ENCODE assay signal across 17 cellular contexts in genomic region chr20:34948030-34948429, GRCh38. TPM values are rescaled to one million over a fixed set of nuclear protein-coding genes. Genes with fewer than 3 reads are reported as not detected.
DNase-seq lines count a peak whose midpoint lies in the region; ATAC-seq, FAIRE-seq and TF ChIP-seq lines count a peak whose summit lies in the region.
"Had no signal": no experiment of that assay in that cellular context is flagged by ENCODE, and none has a peak within 500 bp of the region (broad histone marks: within the 10 kb centered on the region; RNA-seq: fewer than 3 reads in every experiment).

No MANE protein-coding gene starts in this region.

- H3K4me1 ChIP-seq in K562 (replicated peaks in 1 of 2; ENCODE audit: control insufficient read depth in 2 of 2, insufficient read depth in 2 of 2, low read length in 2 of 2) = peaks cover 0 to 3% of the 10 kb centered on the region in 2 experiments; a peak in 2 of 5 replicates
- H3K4me1 ChIP-seq in keratinocyte (ENCODE audit: control insufficient read depth, extremely low read depth, insufficient read depth, low read length) = peaks cover 47% of the 10 kb centered on the region
- H3K4me1 ChIP-seq in neuronal stem cell (ENCODE audit: control insufficient read depth in 2 of 2, insufficient read depth in 1 of 2, low read depth in 1 of 2, low read length in 2 of 2) = peaks cover 2 to 6% of the 10 kb centered on the region in 2 donors
- H3K4me1 ChIP-seq: BLaER1, upper lobe of right lung had no signal

- no peaks in the 10 kb centered on the region for H3K79me1 ChIP-seq in neuronal stem cell (ENCODE audit: low read depth, low read length)

- FAIRE-seq in HTR-8/SVneo (lab: Jason Lieb, UNC) (no peak), K562 (lab: Jason Lieb, UNC) (peak; percentile 15), keratinocyte (lab: Jason Lieb, UNC) (peak; percentile 64)
- FAIRE-seq: TTC549 had no signal

- no peaks in the 10 kb centered on the region for H3K27me3 ChIP-seq in K562 (ENCODE audit: control insufficient read depth in 2 of 2, insufficient read depth in 2 of 2, low read length in 2 of 2)
- no peaks in the 10 kb centered on the region for H3K27me3 ChIP-seq in keratinocyte (ENCODE audit: control insufficient read depth, extremely low read depth, insufficient read depth, low read length)
- no peaks in the 10 kb centered on the region for H3K27me3 ChIP-seq in neuronal stem cell (ENCODE audit: control insufficient read depth in 3 of 3, insufficient read depth in 3 of 3, low read depth in 1 of 3, low read length in 3 of 3)
- H3K27me3 ChIP-seq: BLaER1, esophagus squamous epithelium, upper lobe of right lung had no signal

- no peak overlapping the region for H3K4ac ChIP-seq in neuronal stem cell (ENCODE audit: low read length)

- ATAC-seq in K562 (no peak), GM18870 (IDR thresholded peaks at IDR 0.05; ENCODE audit: unreplicated experiment) (no peak), HG02571 (IDR thresholded peaks at IDR 0.05; ENCODE audit: unreplicated experiment) (no peak)
- ATAC-seq: upper lobe of right lung had no signal

- DNase-seq in AG09309 (ENCODE audit: low read depth) = peak; percentile 62
- DNase-seq in HTR-8/SVneo (ENCODE audit: insufficient read length, low spot score) = peak; percentile 40
- DNase-seq in K562 (ENCODE audit: extremely low read depth in 1 of 4, low spot score in 3 of 4) = no peak
- DNase-seq in keratinocyte (ENCODE audit: low read depth, low spot score) = no peak
- DNase-seq in T-helper 2 cell = no peak
- no peak for DNase-seq in neuronal stem cell (ENCODE audit: low spot score)
- DNase-seq: activated CD8-positive, alpha-beta memory T cell treated with anti-CD3 and anti-CD28 coated beads for 24 hours; activated naive CD4-positive, alpha-beta T cell treated with anti-CD3 and anti-CD28 coated beads, Interleukin-2, amount 10 ng/mL, durations not matched to agents 7 days and 5 days; esophagus squamous epithelium; NCI-H146; NCI-H526 treated with DMSO at 0.1 percent for 48 hours; stimulated activated CD8-positive, alpha-beta memory T cell treated with anti-CD3 and anti-CD28 coated beads, Interleukin-4, amount 100 ng/mL, for 48 hours; upper lobe of right lung had no signal

- no peak for TF ChIP-seq POLR2A in K562 (conservative IDR thresholded peaks at IDR 0.05)

- peaks cover 3% of the 10 kb centered on the region; the same call in 1 of the 3 replicates for H3K79me2 ChIP-seq in K562 (ENCODE audit: control insufficient read depth, insufficient read depth, low read length)
- peaks cover 5% of the 10 kb centered on the region for H3K79me2 ChIP-seq in keratinocyte (ENCODE audit: control insufficient read depth, insufficient read depth, low read length)

- TF ChIP-seq EP300 in K562 (IDR thresholded peaks at IDR 0.05; ENCODE audit: low read length) = no peak

- H4K91ac ChIP-seq in neuronal stem cell (ENCODE audit: low read depth, low read length, poor library complexity) = no peak overlapping the region

- H3K14ac ChIP-seq in neuronal stem cell (ENCODE audit: low read length) = no peak overlapping the region

- TF ChIP-seq CTCF in AG09309 (IDR thresholded peaks at IDR 0.05; ENCODE audit: control insufficient read depth, insufficient read depth, low read depth, low read length, missing control alignments) = peak; percentile 33
- TF ChIP-seq CTCF in K562 (IDR thresholded peaks at IDR 0.05 in 2 of 3, conservative IDR thresholded peaks at IDR 0.05 in 1 of 3; ENCODE audit: insufficient read depth in 2 of 3, low read depth in 1 of 3, low read length in 3 of 3) = no peak
- TF ChIP-seq CTCF in keratinocyte (optimal IDR thresholded peaks at IDR 0.05 in 1 of 3, IDR thresholded peaks at IDR 0.05 in 1 of 3, conservative IDR thresholded peaks at IDR 0.05 in 1 of 3; ENCODE audit: extremely low read depth in 1 of 3, insufficient read depth in 2 of 3, low read length in 3 of 3) = peak in 1 of 3 experiments; percentile 39

- H2BK5ac ChIP-seq in neuronal stem cell (ENCODE audit: low read length) = no peak overlapping the region

- no peak overlapping the region for H2BK15ac ChIP-seq in neuronal stem cell (ENCODE audit: low read length)

- peaks cover 80% of the 10 kb centered on the region for H3K36me3 ChIP-seq in K562 (ENCODE audit: control insufficient read depth, insufficient read depth, low read length)
- H3K36me3 ChIP-seq in keratinocyte (ENCODE audit: control insufficient read depth in 2 of 2, extremely low read depth in 1 of 2, insufficient read depth in 2 of 2, low read length in 2 of 2) = peaks cover 4 to 12% of the 10 kb centered on the region in 2 experiments
- peaks cover 4 to 66% of the 10 kb centered on the region in 2 donors for H3K36me3 ChIP-seq in neuronal stem cell (replicated peaks in 1 of 2; ENCODE audit: control insufficient read depth in 2 of 2, insufficient read depth in 2 of 2, low read length in 2 of 2)

- CTCF ChIA-PET in K562 (lab: Yijun Ruan, JAX; ENCODE audit: low intra/inter-chr PET ratio) = no interaction called here

- no TSS peak for BruUV-seq in K562 (replicated peaks; lab: Mats Ljungman, UMichigan)

- H3K9me1 ChIP-seq in K562 (ENCODE audit: control insufficient read depth, insufficient read depth, low read length) = no peaks in the 10 kb centered on the region
- peaks cover 2% of the 10 kb centered on the region for H3K9me1 ChIP-seq in keratinocyte (ENCODE audit: control insufficient read depth, extremely low read depth, insufficient read depth, low read length)

- H3K18ac ChIP-seq in neuronal stem cell (ENCODE audit: low read length) = no peak overlapping the region

- H3K4me2 ChIP-seq in K562 (ENCODE audit: insufficient read depth, low read length) (no peak overlapping the region), keratinocyte (ENCODE audit: control insufficient read depth, extremely low read depth, insufficient read depth, low read depth, low read length) (peak overlapping the region; percentile 30), neuronal stem cell (ENCODE audit: insufficient read depth, low read length, poor library complexity, severe bottlenecking) (no peak overlapping the region)
- H3K4me2 ChIP-seq: BLaER1 had no signal

- H4K20me1 ChIP-seq in K562 (replicated peaks; ENCODE audit: control insufficient read depth, insufficient read depth, low read length) = no peaks in the 10 kb centered on the region
- H4K20me1 ChIP-seq in keratinocyte (ENCODE audit: control insufficient read depth, extremely low read depth, insufficient read depth, low read length) = no peaks in the 10 kb centered on the region
- H4K20me1 ChIP-seq: BLaER1 had no signal

- H2BK120ac ChIP-seq in neuronal stem cell (ENCODE audit: low read depth, low read length) = no peak overlapping the region

- H3K9ac ChIP-seq in K562 (ENCODE audit: insufficient read depth in 1 of 2, low read depth in 2 of 2, low read length in 2 of 2) (no peak overlapping the region), keratinocyte (ENCODE audit: control insufficient read depth, extremely low read depth, insufficient read depth, low read length) (no peak overlapping the region), neuronal stem cell (ENCODE audit: low read depth, low read length, poor library complexity) (no peak overlapping the region)
- H3K9ac ChIP-seq: BLaER1 had no signal

- dilution Hi-C loops in keratinocyte (cut with MboI; ENCODE audit: extremely low pct_ligation_motif_present, low sequenced_read_pairs) = no loop called here

- intact Hi-C loops in K562 (cut with micrococcal nuclease) = no loop called here

- no peak for TF ChIP-seq RAD21 in K562 (CRISPR knock-in tag; conservative IDR thresholded peaks at IDR 0.05 in 1 of 2, IDR thresholded peaks at IDR 0.05 in 1 of 2)

- in situ Hi-C loops in K562 (cut with MboI) = no loop called here

- no peaks in the 10 kb centered on the region for H3K9me3 ChIP-seq in K562 (replicated peaks; ENCODE audit: control insufficient read depth, insufficient read depth, low read depth, low read length)
- H3K9me3 ChIP-seq in keratinocyte (ENCODE audit: control insufficient read depth, low read depth, low read length) = no peaks in the 10 kb centered on the region
- peaks cover 0 to 2% of the 10 kb centered on the region in 2 donors for H3K9me3 ChIP-seq in neuronal stem cell (replicated peaks in 1 of 2; ENCODE audit: control insufficient read depth in 2 of 2, insufficient read depth in 1 of 2, low read depth in 1 of 2, low read length in 2 of 2)
- H3K9me3 ChIP-seq: BLaER1, esophagus squamous epithelium, upper lobe of right lung had no signal

- no peak overlapping the region for H2AK5ac ChIP-seq in neuronal stem cell (ENCODE audit: low read depth, low read length)

- H3K4me3 ChIP-seq in AG09309 (ENCODE audit: control insufficient read depth, low read depth, low read length) = no peak overlapping the region
- no peak overlapping the region for H3K4me3 ChIP-seq in K562
- no peak overlapping the region for H3K4me3 ChIP-seq in keratinocyte (ENCODE audit: control insufficient read depth in 2 of 3, extremely low read depth in 1 of 3, insufficient read depth in 2 of 3, low read depth in 1 of 3, low read length in 3 of 3)
- H3K4me3 ChIP-seq in neuronal stem cell (ENCODE audit: low read length in 2 of 2) = no peak overlapping the region
- H3K4me3 ChIP-seq: BLaER1, esophagus squamous epithelium, upper lobe of right lung had no signal

- no peak overlapping the region for H3K23ac ChIP-seq in neuronal stem cell (ENCODE audit: low read depth, low read length, poor library complexity)

- POLR2A ChIA-PET in K562 (lab: Yijun Ruan, JAX) = interaction anchor here (0.6 kb wide), 1 partner anchor 254 kb away, joined by 4 read pairs; no protein-coding TSS in a partner anchor

- H3K27ac ChIP-seq in K562 (ENCODE audit: extremely low read depth, low read depth, low read length) = no peak overlapping the region
- H3K27ac ChIP-seq in keratinocyte (ENCODE audit: control insufficient read depth, insufficient read depth, low read length) = peak overlapping the region; percentile 39
- H3K27ac ChIP-seq in neuronal stem cell (replicated peaks; ENCODE audit: low read length) = no peak overlapping the region
- H3K27ac ChIP-seq: BLaER1, esophagus squamous epithelium, upper lobe of right lung had no signal

- H4K8ac ChIP-seq in neuronal stem cell (ENCODE audit: low read depth, low read length) = no peak overlapping the region

- H2BK12ac ChIP-seq in neuronal stem cell (ENCODE audit: low read length) = no peak overlapping the region

- H2AFZ ChIP-seq in K562 (ENCODE audit: low read depth, low read length) = no peak overlapping the region
- H2AFZ ChIP-seq in keratinocyte (ENCODE audit: control insufficient read depth, low read length) = no peak overlapping the region
- H2AFZ ChIP-seq in neuronal stem cell (ENCODE audit: low read length) = no peak overlapping the region

RNA-seq across cellular contexts. Expression of gene GSS, which starts 7.6 kb away (rescaled TPM):
- total RNA-seq in K562 (2011; cell fraction: chromatin; rRNA removed; ENCODE audit: low replicate concordance) = 117 and 229 TPM in 2 replicates
- total RNA-seq in K562 (2011; cell fraction: nucleolus; rRNA removed) = 129 and 153 TPM in 2 replicates
- total RNA-seq in K562 (2011; cell fraction: nucleoplasm; rRNA removed) = 124 and 131 TPM in 2 replicates
- total RNA-seq in K562 (2014; rRNA removed) (89.4 and 96.2 TPM in 2 replicates), K562 (2014; rRNA removed; fragmentation: Illumina TruSeq; extraction: Trizol) (67.1 and 71.3 TPM in 2 replicates), K562 (2015; rRNA removed; fragmentation: Illumina TruSeq; extraction: Trizol) (70.3 and 75.8 TPM in 2 replicates), K562 (2021) (85.7 and 93.2 TPM in 2 replicates)
- polyA plus RNA-seq in K562 (2011; rRNA removed) (165 and 169 TPM in 2 replicates), K562 (2014; fragmentation: Illumina TruSeq; extraction: Trizol) (102 and 107 TPM in 2 replicates), K562 (2014; fragmentation: Nextera tagmentation; extraction: Ambion mirVana) (10 to 100 TPM; 18.4 to 40.4 TPM), K562 (2014; rRNA removed) (114 and 130 TPM in 2 replicates), keratinocyte (101 to 112 TPM (median 101 TPM) in 3 replicates)
- 144 and 148 TPM in 2 replicates for polyA plus RNA-seq in K562 (2011; cell fraction: cytosol; rRNA removed)
- polyA plus RNA-seq in K562 (2011; cell fraction: nucleus; rRNA removed) = 503 and 533 TPM in 2 replicates
- polyA plus RNA-seq in K562 (2012) = 78.3 and 89.2 TPM in 2 replicates
- polyA minus RNA-seq in K562 (2011; rRNA and poly(A)+ RNA removed) = 71.0 and 82.8 TPM in 2 replicates
- 36.4 and 44.4 TPM in 2 replicates for polyA minus RNA-seq in K562 (2011; cell fraction: cytosol; rRNA and poly(A)+ RNA removed)
- 69.3 and 97.7 TPM in 2 replicates for polyA minus RNA-seq in K562 (2011; cell fraction: nucleus; rRNA and poly(A)+ RNA removed)
- polyA plus RNA-seq in keratinocyte (2011; ENCODE audit: low read depth) = 45.3 TPM
- 72.4 and 83.5 TPM in 2 replicates for polyA plus RNA-seq in keratinocyte (2011; cell fraction: cytosol; rRNA removed)
- 202 and 228 TPM in 2 replicates for polyA plus RNA-seq in keratinocyte (2011; cell fraction: nucleus; rRNA removed)
- polyA plus RNA-seq in keratinocyte (2012; ENCODE audit: low replicate concordance) = 63.4 and 75.6 TPM in 2 replicates
- polyA minus RNA-seq in keratinocyte = 70.1 to 79.0 TPM (median 75.7 TPM) in 3 replicates
- 35.9 TPM for polyA minus RNA-seq in keratinocyte (2011; cell fraction: cytosol; rRNA and poly(A)+ RNA removed)
- 34.3 and 51.7 TPM in 2 replicates for polyA minus RNA-seq in keratinocyte (2011; cell fraction: nucleus; rRNA and poly(A)+ RNA removed)
- 37.0 TPM for polyA plus RNA-seq in neuronal stem cell (2013, experiment 1 of 2)
- 37.4 TPM for polyA plus RNA-seq in neuronal stem cell (2013, experiment 2 of 2)

RNA-seq across cellular contexts. Expression of gene MYH7B, which starts 7.6 kb away (rescaled TPM):
- total RNA-seq in K562 (2011; cell fraction: chromatin; rRNA removed; ENCODE audit: low replicate concordance) = 2.0 and 2.6 TPM in 2 replicates
- total RNA-seq in K562 (2011; cell fraction: nucleolus; rRNA removed) = 1.2 TPM in 2 replicates
- 1.3 and 1.8 TPM in 2 replicates for total RNA-seq in K562 (2011; cell fraction: nucleoplasm; rRNA removed)
- total RNA-seq in K562 (2014; rRNA removed) (0.14 TPM in 1 of 2 replicates, not detected in the other), K562 (2014; rRNA removed; fragmentation: Illumina TruSeq; extraction: Trizol) (not detected in 2 replicates), K562 (2015; rRNA removed; fragmentation: Illumina TruSeq; extraction: Trizol) (0.11 TPM in 1 of 2 replicates, not detected in the other), K562 (2021) (0.11 and 0.13 TPM in 2 replicates)
- polyA plus RNA-seq in K562 (2011; rRNA removed) (0.22 and 0.37 TPM in 2 replicates), K562 (2014; fragmentation: Illumina TruSeq; extraction: Trizol) (0.06 and 0.07 TPM in 2 replicates), K562 (2014; fragmentation: Nextera tagmentation; extraction: Ambion mirVana) (not detected), K562 (2014; rRNA removed) (0.09 and 0.34 TPM in 2 replicates), keratinocyte (0.01 TPM in 2 of 3 replicates, not detected in the other)
- 0.22 and 0.32 TPM in 2 replicates for polyA plus RNA-seq in K562 (2011; cell fraction: cytosol; rRNA removed)
- 0.80 and 1.3 TPM in 2 replicates for polyA plus RNA-seq in K562 (2011; cell fraction: nucleus; rRNA removed)
- 0.27 and 0.65 TPM in 2 replicates for polyA plus RNA-seq in K562 (2012)
- polyA minus RNA-seq in K562 (2011; rRNA and poly(A)+ RNA removed) = not detected in 2 replicates
- not detected in 2 replicates for polyA minus RNA-seq in K562 (2011; cell fraction: cytosol; rRNA and poly(A)+ RNA removed)
- 0.56 and 0.67 TPM in 2 replicates for polyA minus RNA-seq in K562 (2011; cell fraction: nucleus; rRNA and poly(A)+ RNA removed)
- polyA plus RNA-seq in keratinocyte (2011; ENCODE audit: low read depth) = 0.04 TPM
- polyA plus RNA-seq in keratinocyte (2011; cell fraction: cytosol; rRNA removed) = not detected in 2 replicates
- polyA plus RNA-seq in keratinocyte (2011; cell fraction: nucleus; rRNA removed) = 0.01 and 0.04 TPM in 2 replicates
- 0.47 TPM in 1 of 2 replicates, not detected in the other for polyA plus RNA-seq in keratinocyte (2012; ENCODE audit: low replicate concordance)
- 0.07 to 0.16 TPM in 2 of 3 replicates, not detected in the other for polyA minus RNA-seq in keratinocyte
- not detected for polyA minus RNA-seq in keratinocyte (2011; cell fraction: cytosol; rRNA and poly(A)+ RNA removed)
- polyA minus RNA-seq in keratinocyte (2011; cell fraction: nucleus; rRNA and poly(A)+ RNA removed) = not detected in 2 replicates
- polyA plus RNA-seq in neuronal stem cell (2013, experiment 1 of 2) = 0.35 TPM
- polyA plus RNA-seq in neuronal stem cell (2013, experiment 2 of 2) = 0.42 TPM

Comparison
In these comparisons a context has a peak if more than half of its experiments do, and no peak if none do; other contexts are left out.
1. DNase-seq: peak in AG09309 (single experiment) and HTR-8/SVneo (single experiment); none in K562 (0 of 4), keratinocyte (single experiment), T-helper 2 cell (0 of 5) and neuronal stem cell (single experiment).